In genomic region chr2:24809316-24810007, GRCh38 we compare ENCODE assay signal across 18 cellular contexts. TPM values are rescaled to one million over a fixed set of nuclear protein-coding genes. Genes with fewer than 3 reads are reported as not detected.
A peak's percentile ranks its signal among the peaks of the same experiment; 100 is the strongest.
DNase-seq lines count a peak whose midpoint lies in the region; ATAC-seq, FAIRE-seq and TF ChIP-seq lines count a peak whose summit lies in the region.
"Had no signal": no experiment of that assay in that cellular context is flagged by ENCODE, and none has a peak within 500 bp of the region (broad histone marks: within the 10 kb centered on the region; RNA-seq: fewer than 3 reads in every experiment).

No MANE protein-coding gene starts in this region.

- intact Hi-C loops in activated CD4-positive, alpha-beta T cell treated with anti-CD3 and anti-CD28 coated beads, Interleukin-2, amount 10 ng/mL, durations not matched to agents 24 days and 14 days (cut with micrococcal nuclease), result no loop called here
- intact Hi-C loops in K562 (cut with micrococcal nuclease), result no loop called here

- FAIRE-seq in K562 (lab: Jason Lieb, UNC), result no peak

- DNase-seq in activated CD4-positive, alpha-beta T cell treated with anti-CD3 and anti-CD28 coated beads, Interleukin-2, amount 10 ng/mL, durations not matched to agents 24 days and 14 days, result no peak
- DNase-seq in activated CD4-positive, alpha-beta T cell treated with anti-CD3 and anti-CD28 coated beads for 48 hours, result no peak
- DNase-seq in HCEC 1CT (peak; percentile 51), K562 (ENCODE audit: extremely low read depth in 1 of 4, low spot score in 3 of 4) (no peak), mesenchymal stem cell (peak; percentile 68), NCI-H2196 (lab: John Stamatoyannopoulos, UW; ENCODE audit: unreplicated experiment) (no peak), RKO (ENCODE audit: low spot score) (no peak)
- no peak for DNase-seq in stimulated activated naive CD4-positive, alpha-beta T cell (lab: John Stamatoyannopoulos, UW)
- DNase-seq: activated CD4-positive, alpha-beta T cell treated with anti-CD3 and anti-CD28 coated beads, Interleukin-2, amount 50 U/mL, for 1 hour; central memory CD4-positive, alpha-beta T cell; endodermal cell; GOT3; Kasumi-1; lower lobe of right lung; naive thymus-derived CD8-positive, alpha-beta T cell; NCI-H1436 treated with DMSO at 0.1 percent for 48 hours; psoas muscle; stimulated activated naive CD8-positive, alpha-beta T cell treated with anti-CD3 and anti-CD28 coated beads, Interleukin-15, amount 100 ng/mL, for 72 hours had no signal

- TF ChIP-seq POLR2A in K562 (conservative IDR thresholded peaks at IDR 0.05), result no peak

- peaks cover 42% of the 10 kb centered on the region for H3K36me3 Mint-ChIP-seq in activated CD4-positive, alpha-beta T cell treated with anti-CD3 and anti-CD28 coated beads, Interleukin-2, amount 10 ng/mL, durations not matched to agents 24 days and 14 days (ENCODE audit: low read depth)

- H2BK120ac ChIP-seq in mesenchymal stem cell (ENCODE audit: low read depth, low read length), result no peak overlapping the region

- H4K8ac ChIP-seq in mesenchymal stem cell (ENCODE audit: low read length), result peak overlapping the region; percentile 75

- no TSS peak for BruUV-seq in K562 (replicated peaks; lab: Mats Ljungman, UMichigan)

- no peaks in the 10 kb centered on the region for H4K20me1 ChIP-seq in K562 (replicated peaks; ENCODE audit: control insufficient read depth, insufficient read depth, low read length)

- peaks cover 42% of the 10 kb centered on the region for H3K36me3 ChIP-seq in K562 (ENCODE audit: control insufficient read depth, insufficient read depth, low read length)
- peaks cover 0 to 11% of the 10 kb centered on the region in 2 experiments for H3K36me3 ChIP-seq in mesenchymal stem cell (ENCODE audit: control insufficient read depth in 1 of 2, insufficient read depth in 2 of 2, low read depth in 1 of 2, low read length in 2 of 2)
- H3K36me3 ChIP-seq: lower lobe of right lung had no signal

- peak overlapping the region; percentile 38 for H3K27ac ChIP-seq in K562 (ENCODE audit: extremely low read depth, low read depth, low read length)
- H3K27ac ChIP-seq in mesenchymal stem cell (ENCODE audit: low read length, poor library complexity, severe bottlenecking), result no peak overlapping the region
- H3K27ac ChIP-seq: lower lobe of right lung, psoas muscle had no signal

- H3K9me3 Mint-ChIP-seq in activated CD4-positive, alpha-beta T cell treated with anti-CD3 and anti-CD28 coated beads, Interleukin-2, amount 10 ng/mL, durations not matched to agents 24 days and 14 days, result no peaks in the 10 kb centered on the region

- H3K4me2 ChIP-seq in K562 (ENCODE audit: insufficient read depth, low read length) (no peak overlapping the region), mesenchymal stem cell (ENCODE audit: low read length, poor library complexity, severe bottlenecking) (no peak overlapping the region)

- H3K9me1 ChIP-seq in K562 (ENCODE audit: control insufficient read depth, insufficient read depth, low read length), result no peaks in the 10 kb centered on the region

- peaks cover 76% of the 10 kb centered on the region for H3K79me2 ChIP-seq in K562 (ENCODE audit: control insufficient read depth, insufficient read depth, low read length)

- peak overlapping the region in 1 of 2 experiments; percentile 4 for H3K18ac ChIP-seq in mesenchymal stem cell (ENCODE audit: low read depth in 1 of 2, low read length in 2 of 2)

- H4K91ac ChIP-seq in mesenchymal stem cell (ENCODE audit: low read length), result no peak overlapping the region

- TF ChIP-seq EP300 in K562 (IDR thresholded peaks at IDR 0.05; ENCODE audit: low read length), result no peak

- in situ Hi-C loops in K562 (cut with MboI), result no loop called here

- H3K4ac ChIP-seq in mesenchymal stem cell (ENCODE audit: low read depth in 1 of 2, low read length in 2 of 2), result no peak overlapping the region

- H3K9ac ChIP-seq in K562 (ENCODE audit: insufficient read depth in 1 of 2, low read depth in 2 of 2, low read length in 2 of 2) (no peak overlapping the region), mesenchymal stem cell (ENCODE audit: low read length) (peak overlapping the region; percentile 74)

- 58% methylated on average over 3 of the region's 4 CpGs for WGBS in K562 (ENCODE audit: insufficient coverage, low coverage, missing lambda C conversion rate)
- no CpG with 5 or more reads among the region's 4 CpGs for WGBS in mesenchymal stem cell

- no peak for TF ChIP-seq CTCF in K562 (IDR thresholded peaks at IDR 0.05 in 2 of 3, conservative IDR thresholded peaks at IDR 0.05 in 1 of 3; ENCODE audit: insufficient read depth in 2 of 3, low read depth in 1 of 3, low read length in 3 of 3)

- peak; percentile 16; the same call in 1 of the 3 replicates for ATAC-seq in K562
- ATAC-seq: lower lobe of right lung; naive thymus-derived CD8-positive, alpha-beta T cell; psoas muscle; stimulated activated naive CD8-positive, alpha-beta T cell treated with anti-CD3 and anti-CD28 coated beads, Interleukin-15, amount 100 ng/mL, for 72 hours had no signal

- no peak overlapping the region for H2BK5ac ChIP-seq in mesenchymal stem cell (ENCODE audit: low read depth, low read length, poor library complexity, severe bottlenecking)

- H3K4me3 Mint-ChIP-seq in activated CD4-positive, alpha-beta T cell treated with anti-CD3 and anti-CD28 coated beads, Interleukin-2, amount 10 ng/mL, durations not matched to agents 24 days and 14 days, result peak overlapping the region; percentile 1
- H3K4me3 Mint-ChIP-seq: endodermal cell; naive thymus-derived CD8-positive, alpha-beta T cell; stimulated activated naive CD8-positive, alpha-beta T cell treated with anti-CD3 and anti-CD28 coated beads, Interleukin-15, amount 100 ng/mL, for 72 hours had no signal

- no peak overlapping the region for H3K4me3 ChIP-seq in K562
- no peak overlapping the region for H3K4me3 ChIP-seq in mesenchymal stem cell (ENCODE audit: insufficient read depth in 1 of 2, low read depth in 1 of 2, low read length in 2 of 2)
- H3K4me3 ChIP-seq: lower lobe of right lung, psoas muscle had no signal

- H2BK15ac ChIP-seq in mesenchymal stem cell (ENCODE audit: low read depth, poor library complexity, severe bottlenecking), result no peak overlapping the region

- no peaks in the 10 kb centered on the region; the same call in 1 of the 2 replicates for H3K9me3 ChIP-seq in K562 (replicated peaks; ENCODE audit: control insufficient read depth, insufficient read depth, low read depth, low read length)
- no peaks in the 10 kb centered on the region for H3K9me3 ChIP-seq in mesenchymal stem cell (ENCODE audit: control insufficient read depth, low read length)
- H3K9me3 ChIP-seq: lower lobe of right lung, psoas muscle had no signal

- no peak overlapping the region for H2BK12ac ChIP-seq in mesenchymal stem cell (ENCODE audit: low read length in 2 of 2)

- no peaks in the 10 kb centered on the region for H3K27me3 Mint-ChIP-seq in activated CD4-positive, alpha-beta T cell treated with anti-CD3 and anti-CD28 coated beads, Interleukin-2, amount 10 ng/mL, durations not matched to agents 24 days and 14 days
- H3K27me3 Mint-ChIP-seq: naive thymus-derived CD8-positive, alpha-beta T cell; stimulated activated naive CD8-positive, alpha-beta T cell treated with anti-CD3 and anti-CD28 coated beads, Interleukin-15, amount 100 ng/mL, for 72 hours had no signal

- no peak for TF ChIP-seq RAD21 in K562 (CRISPR knock-in tag; conservative IDR thresholded peaks at IDR 0.05 in 1 of 2, IDR thresholded peaks at IDR 0.05 in 1 of 2)

- no peak overlapping the region for H2AFZ ChIP-seq in K562 (ENCODE audit: low read depth, low read length)
- H2AFZ ChIP-seq in mesenchymal stem cell (ENCODE audit: low read depth, low read length), result no peak overlapping the region

- H3K27me3 ChIP-seq in K562 (ENCODE audit: control insufficient read depth in 2 of 2, insufficient read depth in 2 of 2, low read length in 2 of 2) (no peaks in the 10 kb centered on the region), mesenchymal stem cell (ENCODE audit: control insufficient read depth in 1 of 2, insufficient read depth in 1 of 2, low read length in 2 of 2) (no peaks in the 10 kb centered on the region)

- H3K4me1 Mint-ChIP-seq in activated CD4-positive, alpha-beta T cell treated with anti-CD3 and anti-CD28 coated beads, Interleukin-2, amount 10 ng/mL, durations not matched to agents 24 days and 14 days, result peaks cover 25% of the 10 kb centered on the region

- H3K79me1 ChIP-seq in mesenchymal stem cell (replicated peaks; ENCODE audit: low read length, poor library complexity, severe bottlenecking), result peaks cover 7% of the 10 kb centered on the region

- H3K23ac ChIP-seq in mesenchymal stem cell (ENCODE audit: low read length in 2 of 2), result no peak overlapping the region

- no peak overlapping the region for H3K14ac ChIP-seq in mesenchymal stem cell (ENCODE audit: low read length in 2 of 2)

- POLR2A ChIA-PET in K562 (lab: Yijun Ruan, JAX), result interaction anchor here (0.6 to 2.1 kb wide), 7 partner anchors 9 to 400 kb away, joined by 3 to 6 read pairs (median 5); partner anchors contain the start of genes CENPO and PTRHD1

- CTCF ChIA-PET in K562 (lab: Yijun Ruan, JAX; ENCODE audit: low intra/inter-chr PET ratio), result no interaction called here

- no peak overlapping the region for H2AK5ac ChIP-seq in mesenchymal stem cell (ENCODE audit: low read length, severe bottlenecking)

- H3K27ac Mint-ChIP-seq in activated CD4-positive, alpha-beta T cell treated with anti-CD3 and anti-CD28 coated beads, Interleukin-2, amount 10 ng/mL, durations not matched to agents 24 days and 14 days, result no peak overlapping the region
- H3K27ac Mint-ChIP-seq: endodermal cell had no signal

- H3K4me1 ChIP-seq in K562 (replicated peaks in 1 of 2; ENCODE audit: control insufficient read depth in 2 of 2, insufficient read depth in 2 of 2, low read length in 2 of 2) (peaks cover 3 to 17% of the 10 kb centered on the region in 2 experiments), mesenchymal stem cell (ENCODE audit: control insufficient read depth, insufficient read depth, low read depth, low read length) (no peaks in the 10 kb centered on the region)
- H3K4me1 ChIP-seq: lower lobe of right lung, psoas muscle had no signal

RNA-seq across cellular contexts. Expression of gene CENPO, which starts 16.2 kb away (rescaled TPM):
- total RNA-seq in activated CD4-positive, alpha-beta T cell treated with anti-CD3 and anti-CD28 coated beads, Interleukin-2, amount 10 ng/mL, durations not matched to agents 24 days and 14 days, result 44.0 and 45.9 TPM in 2 replicates
- total RNA-seq in K562 (2011; cell fraction: chromatin; rRNA removed; ENCODE audit: low replicate concordance), result 153 and 177 TPM in 2 replicates
- total RNA-seq in K562 (2011; cell fraction: nucleolus; rRNA removed), result 96.4 and 101 TPM in 2 replicates
- 140 and 180 TPM in 2 replicates for total RNA-seq in K562 (2011; cell fraction: nucleoplasm; rRNA removed)
- 35.4 and 36.1 TPM in 2 replicates for total RNA-seq in K562 (2014; rRNA removed)
- 33.6 and 37.3 TPM in 2 replicates for total RNA-seq in K562 (2014; rRNA removed; fragmentation: Illumina TruSeq; extraction: Trizol)
- 38.9 and 41.1 TPM in 2 replicates for total RNA-seq in K562 (2015; rRNA removed; fragmentation: Illumina TruSeq; extraction: Trizol)
- total RNA-seq in K562 (2021), result 39.9 and 46.2 TPM in 2 replicates
- polyA plus RNA-seq in K562 (2011; rRNA removed), result 59.4 and 63.0 TPM in 2 replicates
- 36.2 and 39.3 TPM in 2 replicates for polyA plus RNA-seq in K562 (2011; cell fraction: cytosol; rRNA removed)
- 103 and 125 TPM in 2 replicates for polyA plus RNA-seq in K562 (2011; cell fraction: nucleus; rRNA removed)
- polyA plus RNA-seq in K562 (2012), result 35.5 and 43.1 TPM in 2 replicates
- polyA plus RNA-seq in K562 (2014; fragmentation: Illumina TruSeq; extraction: Trizol), result 44.9 and 49.8 TPM in 2 replicates
- polyA plus RNA-seq in K562 (2014; fragmentation: Nextera tagmentation; extraction: Ambion mirVana), result 10 to 100 TPM; 30.6 to 38.9 TPM
- polyA plus RNA-seq in K562 (2014; rRNA removed), result 35.5 and 49.5 TPM in 2 replicates
- polyA minus RNA-seq in K562 (2011; rRNA and poly(A)+ RNA removed), result 65.4 and 67.6 TPM in 2 replicates
- 22.3 and 36.6 TPM in 2 replicates for polyA minus RNA-seq in K562 (2011; cell fraction: cytosol; rRNA and poly(A)+ RNA removed)
- polyA minus RNA-seq in K562 (2011; cell fraction: nucleus; rRNA and poly(A)+ RNA removed), result 46.7 and 67.0 TPM in 2 replicates
- polyA plus RNA-seq in mesenchymal stem cell (2013, experiment 1 of 2), result 9.8 TPM
- 10.4 TPM for polyA plus RNA-seq in mesenchymal stem cell (2013, experiment 2 of 2)

RNA-seq across cellular contexts. Expression of gene PTRHD1, which starts 16.3 kb away (rescaled TPM):
- total RNA-seq in activated CD4-positive, alpha-beta T cell treated with anti-CD3 and anti-CD28 coated beads, Interleukin-2, amount 10 ng/mL, durations not matched to agents 24 days and 14 days, result 21.7 and 22.2 TPM in 2 replicates
- total RNA-seq in K562 (2011; cell fraction: chromatin; rRNA removed; ENCODE audit: low replicate concordance), result 4.5 and 5.4 TPM in 2 replicates
- total RNA-seq in K562 (2011; cell fraction: nucleolus; rRNA removed), result 10.2 and 10.3 TPM in 2 replicates
- 10.8 and 23.1 TPM in 2 replicates for total RNA-seq in K562 (2011; cell fraction: nucleoplasm; rRNA removed)
- total RNA-seq in K562 (2014; rRNA removed) (60.9 and 67.5 TPM in 2 replicates), K562 (2014; rRNA removed; fragmentation: Illumina TruSeq; extraction: Trizol) (42.6 and 47.1 TPM in 2 replicates), K562 (2015; rRNA removed; fragmentation: Illumina TruSeq; extraction: Trizol) (26.7 and 43.8 TPM in 2 replicates), K562 (2021) (48.9 and 51.4 TPM in 2 replicates)
- polyA plus RNA-seq in K562 (2011; rRNA removed) (82.7 and 83.2 TPM in 2 replicates), K562 (2014; fragmentation: Illumina TruSeq; extraction: Trizol) (15.8 and 31.7 TPM in 2 replicates), K562 (2014; fragmentation: Nextera tagmentation; extraction: Ambion mirVana) (10 to 100 TPM; 32.9 to 46.6 TPM), K562 (2014; rRNA removed) (61.1 and 71.1 TPM in 2 replicates)
- polyA plus RNA-seq in K562 (2011; cell fraction: cytosol; rRNA removed), result 76.4 and 103 TPM in 2 replicates
- polyA plus RNA-seq in K562 (2011; cell fraction: nucleus; rRNA removed), result 23.4 and 40.4 TPM in 2 replicates
- 47.2 and 87.1 TPM in 2 replicates for polyA plus RNA-seq in K562 (2012)
- polyA minus RNA-seq in K562 (2011; rRNA and poly(A)+ RNA removed), result 8.6 and 11.1 TPM in 2 replicates
- polyA minus RNA-seq in K562 (2011; cell fraction: cytosol; rRNA and poly(A)+ RNA removed), result 7.8 and 12.2 TPM in 2 replicates
- polyA minus RNA-seq in K562 (2011; cell fraction: nucleus; rRNA and poly(A)+ RNA removed), result 4.7 and 7.3 TPM in 2 replicates
- 66.3 TPM for polyA plus RNA-seq in mesenchymal stem cell (2013, experiment 1 of 2)
- polyA plus RNA-seq in mesenchymal stem cell (2013, experiment 2 of 2), result 75.4 TPM

Comparison
In these comparisons a context has a peak if more than half of its experiments do, and no peak if none do; other contexts are left out.
1. DNase-seq: peak in HCEC 1CT (single experiment) and mesenchymal stem cell (single experiment); none in activated CD4-positive, alpha-beta T cell treated with anti-CD3 and anti-CD28 coated beads, Interleukin-2, amount 10 ng/mL, durations not matched to agents 24 days and 14 days (single experiment), activated CD4-positive, alpha-beta T cell treated with anti-CD3 and anti-CD28 coated beads for 48 hours (single experiment), K562 (0 of 4), NCI-H2196 (single experiment), RKO (single experiment) and stimulated activated naive CD4-positive, alpha-beta T cell (0 of 6).